18 cellular contexts compared by ENCODE assay signal in genomic region chr11:18111005-18111404, GRCh38. TPM values are rescaled to one million over a fixed set of nuclear protein-coding genes. Genes with fewer than 3 reads are reported as not detected.
DNase-seq lines count a peak whose midpoint lies in the region; ATAC-seq, FAIRE-seq and TF ChIP-seq lines count a peak whose summit lies in the region.
"Had no signal": no experiment of that assay in that cellular context is flagged by ENCODE, and none has a peak within 500 bp of the region (broad histone marks: within the 10 kb centered on the region; RNA-seq: fewer than 3 reads in every experiment).

No MANE protein-coding gene starts in this region.

- no peak for TF ChIP-seq EP300 in GM12878 (IDR thresholded peaks at IDR 0.05; ENCODE audit: borderline replicate concordance in 1 of 2, control insufficient read depth in 1 of 2, low read depth in 2 of 2, low read length in 2 of 2)

- no peak overlapping the region for H2AK5ac ChIP-seq in mesenchymal stem cell (ENCODE audit: low read length, severe bottlenecking)

- no peak for TF ChIP-seq POLR2A in GM12878 (IDR thresholded peaks at IDR 0.05; ENCODE audit: low read depth, low read length)
- no peak for TF ChIP-seq POLR2A in body of pancreas (IDR thresholded peaks at IDR 0.05)

- 21% methylated on average over 2 of the region's 2 CpGs for WGBS in GM12878 (ENCODE audit: insufficient coverage, insufficient replicate concordance, low lambda C conversion rate, missing lambda C conversion rate)
- WGBS in mesenchymal stem cell = 27% methylated on average over 2 of the region's 2 CpGs
- 15 to 19% methylated on average over 2 of the region's 2 CpGs for WGBS in body of pancreas, 2 donors

- SMC1A ChIA-PET in GM12878 (lab: Charles Lee; ENCODE audit: uncharacterized antibody, unreplicated experiment) = interaction anchor here (0.8 to 1.2 kb wide), 3 partner anchors 21 to 97 kb away, joined by 3 to 4 read pairs (median 4); no protein-coding TSS in a partner anchor

- H3K79me2 ChIP-seq in GM12878 (ENCODE audit: control insufficient read depth, insufficient read depth, low read length) = no peaks in the 10 kb centered on the region

- no peak overlapping the region for H2BK12ac ChIP-seq in mesenchymal stem cell (ENCODE audit: low read length in 2 of 2)

- in situ Hi-C loops in GM12878 (cut with MboI) = no loop called here

- no peak overlapping the region for H2BK120ac ChIP-seq in mesenchymal stem cell (ENCODE audit: low read depth, low read length)

- RAD21 ChIA-PET in GM12878 (lab: Charles Lee; ENCODE audit: unreplicated experiment) = interaction anchor here (1.4 kb wide), 1 partner anchor 379 kb away, joined by 3 read pairs; no protein-coding TSS in a partner anchor

- TF ChIP-seq CTCF in HEK293 (tag by site-specific recombination; IDR thresholded peaks at IDR 0.05) (no peak), GM12878 (IDR thresholded peaks at IDR 0.05 in 2 of 3, conservative IDR thresholded peaks at IDR 0.05 in 1 of 3; ENCODE audit: control insufficient read depth in 2 of 3, extremely low read depth in 1 of 3, insufficient read depth in 1 of 3, low read depth in 3 of 3, low read length in 3 of 3) (no peak), body of pancreas (IDR thresholded peaks at IDR 0.05) (no peak), mucosa of descending colon (IDR thresholded peaks at IDR 0.05) (no peak), A673 (conservative IDR thresholded peaks at IDR 0.05; ENCODE audit: low read depth, low read length) (no peak)
- TF ChIP-seq CTCF in CD8-positive, alpha-beta T cell (IDR thresholded peaks at IDR 0.05) = no peak

- H3K27ac Mint-ChIP-seq in CD8-positive, alpha-beta T cell = no peak overlapping the region

- H3K4me3 Mint-ChIP-seq in CD8-positive, alpha-beta T cell = no peak overlapping the region

- H3K36me3 Mint-ChIP-seq in CD8-positive, alpha-beta T cell = no peaks in the 10 kb centered on the region

- no peaks in the 10 kb centered on the region for H3K9me3 Mint-ChIP-seq in CD8-positive, alpha-beta T cell

- no peak overlapping the region for H2AFZ ChIP-seq in GM12878 (ENCODE audit: control insufficient read depth, low read depth, low read length)
- H2AFZ ChIP-seq in mesenchymal stem cell (ENCODE audit: low read depth, low read length) = no peak overlapping the region

- no peak overlapping the region for H3K4me3 ChIP-seq in HEK293 (ENCODE audit: low read depth, low read length)
- H3K4me3 ChIP-seq in GM12878 = no peak overlapping the region
- H3K4me3 ChIP-seq in mesenchymal stem cell (ENCODE audit: insufficient read depth in 1 of 2, low read depth in 1 of 2, low read length in 2 of 2) = no peak overlapping the region
- H3K4me3 ChIP-seq in CD8-positive, alpha-beta T cell (ENCODE audit: low read depth, low read length) = no peak overlapping the region
- no peak overlapping the region for H3K4me3 ChIP-seq in body of pancreas
- no peak overlapping the region for H3K4me3 ChIP-seq in mucosa of descending colon
- H3K4me3 ChIP-seq in A673 (ENCODE audit: low read depth, low read length, poor library complexity, severe bottlenecking) = no peak overlapping the region
- H3K4me3 ChIP-seq: MG63, Peyer's patch, SK-N-MC had no signal

- H3K27me3 Mint-ChIP-seq in CD8-positive, alpha-beta T cell (ENCODE audit: low read depth) = peaks cover 32% of the 10 kb centered on the region

- peaks cover 12% of the 10 kb centered on the region for H3K4me1 Mint-ChIP-seq in CD8-positive, alpha-beta T cell (ENCODE audit: low read depth)

- H3K9me3 ChIP-seq in HEK293 (ENCODE audit: control insufficient read depth, insufficient read depth, low read depth, low read length) = no peaks in the 10 kb centered on the region
- H3K9me3 ChIP-seq in GM12878 (replicated peaks; ENCODE audit: control insufficient read depth, insufficient read depth, low read length) = no peaks in the 10 kb centered on the region
- no peaks in the 10 kb centered on the region for H3K9me3 ChIP-seq in mesenchymal stem cell (ENCODE audit: control insufficient read depth, low read length)
- no peaks in the 10 kb centered on the region for H3K9me3 ChIP-seq in CD8-positive, alpha-beta T cell (ENCODE audit: low read length)
- no peaks in the 10 kb centered on the region for H3K9me3 ChIP-seq in body of pancreas
- no peaks in the 10 kb centered on the region for H3K9me3 ChIP-seq in mucosa of descending colon
- no peaks in the 10 kb centered on the region for H3K9me3 ChIP-seq in A673 (ENCODE audit: low read depth, low read length, poor library complexity, severe bottlenecking)
- H3K9me3 ChIP-seq: Caco-2, MG63, Peyer's patch had no signal

- no peak overlapping the region for H2BK15ac ChIP-seq in mesenchymal stem cell (ENCODE audit: low read depth, poor library complexity, severe bottlenecking)

- H3K4me2 ChIP-seq in GM12878 (ENCODE audit: control insufficient read depth, insufficient read depth) (no peak overlapping the region), mesenchymal stem cell (ENCODE audit: low read length, poor library complexity, severe bottlenecking) (no peak overlapping the region)

- no peak overlapping the region for H3K4ac ChIP-seq in mesenchymal stem cell (ENCODE audit: low read depth in 1 of 2, low read length in 2 of 2)

- no peak for ATAC-seq in GM12878
- no peak for ATAC-seq in CD8-positive, alpha-beta T cell
- ATAC-seq in body of pancreas = no peak
- ATAC-seq in mucosa of descending colon = no peak

- TF ChIP-seq RAD21 in GM12878 (IDR thresholded peaks at IDR 0.05; ENCODE audit: insufficient read depth, low read depth, low read length) = no peak

- H3K27me3 ChIP-seq in GM12878 (replicated peaks in 1 of 2; ENCODE audit: control insufficient read depth in 2 of 2, insufficient read depth in 2 of 2, low read length in 1 of 2) (peaks cover 0 to 1% of the 10 kb centered on the region in 2 experiments; a peak in 2 of 4 replicates), mesenchymal stem cell (ENCODE audit: control insufficient read depth in 1 of 2, insufficient read depth in 1 of 2, low read length in 2 of 2) (peaks cover 28 to 55% of the 10 kb centered on the region in 2 experiments), body of pancreas (peaks cover 0 to 11% of the 10 kb centered on the region in 2 donors), A673 (replicated peaks; ENCODE audit: insufficient read depth, low read depth, low read length, poor library complexity) (peaks cover 25% of the 10 kb centered on the region)
- H3K27me3 ChIP-seq in CD8-positive, alpha-beta T cell (ENCODE audit: insufficient read depth, low read length) = no peaks in the 10 kb centered on the region
- H3K27me3 ChIP-seq: Peyer's patch had no signal

- H3K18ac ChIP-seq in mesenchymal stem cell (ENCODE audit: low read depth in 1 of 2, low read length in 2 of 2) = no peak overlapping the region

- no peaks in the 10 kb centered on the region for H3K36me3 ChIP-seq in HEK293 (ENCODE audit: control insufficient read depth in 2 of 2, insufficient read depth in 1 of 2, low read length in 2 of 2)
- no peaks in the 10 kb centered on the region for H3K36me3 ChIP-seq in GM12878 (ENCODE audit: control insufficient read depth in 2 of 2, insufficient read depth in 2 of 2, low read length in 1 of 2)
- H3K36me3 ChIP-seq in mesenchymal stem cell (ENCODE audit: control insufficient read depth in 1 of 2, insufficient read depth in 2 of 2, low read depth in 1 of 2, low read length in 2 of 2) = no peaks in the 10 kb centered on the region
- no peaks in the 10 kb centered on the region for H3K36me3 ChIP-seq in CD8-positive, alpha-beta T cell (ENCODE audit: insufficient read depth, low read length)
- no peaks in the 10 kb centered on the region for H3K36me3 ChIP-seq in body of pancreas (replicated peaks in 1 of 2; ENCODE audit: insufficient read depth in 1 of 2, low read depth in 2 of 2)
- no peaks in the 10 kb centered on the region for H3K36me3 ChIP-seq in mucosa of descending colon (ENCODE audit: low read depth)
- no peaks in the 10 kb centered on the region for H3K36me3 ChIP-seq in A673 (ENCODE audit: insufficient read depth, low read length, poor library complexity, severe bottlenecking)
- H3K36me3 ChIP-seq: MG63, Peyer's patch had no signal

- H3K27ac ChIP-seq in HEK293 (ENCODE audit: extremely low read depth, low read depth, low read length) = no peak overlapping the region
- H3K27ac ChIP-seq in GM12878 (ENCODE audit: control insufficient read depth, insufficient read depth) = no peak overlapping the region
- no peak overlapping the region for H3K27ac ChIP-seq in mesenchymal stem cell (ENCODE audit: low read length, poor library complexity, severe bottlenecking)
- no peak overlapping the region for H3K27ac ChIP-seq in CD8-positive, alpha-beta T cell (ENCODE audit: low read depth, low read length)
- H3K27ac ChIP-seq in body of pancreas = no peak overlapping the region
- H3K27ac ChIP-seq in A673 (ENCODE audit: low read depth, low read length, poor library complexity, severe bottlenecking) = no peak overlapping the region
- H3K27ac ChIP-seq: Peyer's patch, SK-N-MC had no signal

- no TSS peak for BruUV-seq in GM12878 (replicated peaks; lab: Mats Ljungman, UMichigan)
- BruUV-seq in A673 (replicated peaks; lab: Mats Ljungman, UMichigan) = no TSS peak

- intact Hi-C loops in GM12878 (cut with micrococcal nuclease; ENCODE audit: unreplicated experiment) = no loop called here
- intact Hi-C loops in CD8-positive, alpha-beta T cell (cut with DNase I, micrococcal nuclease) = loop anchor here in 1 of 2 experiments (10.0 kb wide), 1 partner anchor 384 kb away; no protein-coding TSS in a partner anchor
- intact Hi-C loops in body of pancreas (cut with DNase I) = loop anchor here (10.0 kb wide), 1 partner anchor 624 kb away; no protein-coding TSS in a partner anchor
- intact Hi-C loops in mucosa of descending colon (cut with DNase I, micrococcal nuclease) = no loop called here
- intact Hi-C loops in A673 (cut with micrococcal nuclease; ENCODE audit: unreplicated experiment) = loop anchor here (10.0 kb wide), 2 partner anchors 544 to 694 kb away; no protein-coding TSS in a partner anchor

- no peak overlapping the region for H4K91ac ChIP-seq in mesenchymal stem cell (ENCODE audit: low read length)

- POLR2A ChIA-PET in HEK293 (lab: Yijun Ruan, JAX) (no interaction called here), GM12878 (lab: Charles Lee) (no interaction called here), A673 (lab: Charles Lee; ENCODE audit: low non-redundant PET) (no interaction called here)
- POLR2A ChIA-PET in CD8-positive, alpha-beta T cell (lab: Charles Lee) = interaction anchor here (0.6 kb wide), 1 partner anchor 1037 kb away, joined by 4 read pairs; no protein-coding TSS in a partner anchor

- CTCF ChIA-PET in HEK293 (lab: Yijun Ruan, JAX) = interaction anchor here (0.7 to 1.0 kb wide), 5 partner anchors 60 to 1815 kb away, joined by 3 to 7 read pairs (median 5); no protein-coding TSS in a partner anchor
- CTCF ChIA-PET in GM12878 (lab: Yijun Ruan, JAX) = interaction anchor here (0.8 to 2.0 kb wide), 6 partner anchors 93 to 380 kb away, joined by 3 to 9 read pairs (median 4); no protein-coding TSS in a partner anchor
- CTCF ChIA-PET in CD8-positive, alpha-beta T cell (lab: Charles Lee) = interaction anchor here (0.7 to 1.3 kb wide), 4 partner anchors 97 to 653 kb away, joined by 3 to 6 read pairs (median 4); no protein-coding TSS in a partner anchor
- CTCF ChIA-PET in A673 (lab: Charles Lee) = no interaction called here

- peak; percentile 18 for DNase-seq in AG08396 (ENCODE audit: low spot score)
- DNase-seq in GM12878 (ENCODE audit: low read depth, low spot score) = no peak
- DNase-seq in mesenchymal stem cell = peak; percentile 4
- no peak for DNase-seq in CD8-positive, alpha-beta T cell
- no peak for DNase-seq in body of pancreas
- no peak for DNase-seq in mucosa of descending colon
- no peak for DNase-seq in A673 (ENCODE audit: low spot score)
- DNase-seq: Caco-2, DMS53, MG63, NCI-H1092, NCI-H146, NCI-H2081, NCI-H510A treated with DMSO at 0.1 percent for 48 hours, Peyer's patch, Right ventricle myocardium superior had no signal

- no peak overlapping the region for H2BK5ac ChIP-seq in mesenchymal stem cell (ENCODE audit: low read depth, low read length, poor library complexity, severe bottlenecking)

- FAIRE-seq in GM12878 (lab: Jason Lieb, UNC) = no peak

- H4K20me1 ChIP-seq in GM12878 (ENCODE audit: control insufficient read depth, insufficient read depth) = no peaks in the 10 kb centered on the region

- H3K79me1 ChIP-seq in mesenchymal stem cell (replicated peaks; ENCODE audit: low read length, poor library complexity, severe bottlenecking) = no peaks in the 10 kb centered on the region

- H3K14ac ChIP-seq in mesenchymal stem cell (ENCODE audit: low read length in 2 of 2) = no peak overlapping the region

- no peak overlapping the region for H4K8ac ChIP-seq in mesenchymal stem cell (ENCODE audit: low read length)

- H3K9ac ChIP-seq in GM12878 (ENCODE audit: control insufficient read depth, insufficient read depth, low read length) (no peak overlapping the region), mesenchymal stem cell (ENCODE audit: low read length) (no peak overlapping the region)

- no peak overlapping the region for H3K23ac ChIP-seq in mesenchymal stem cell (ENCODE audit: low read length in 2 of 2)

- H3K4me1 ChIP-seq in HEK293 (ENCODE audit: control insufficient read depth, insufficient read depth, low read length) (no peaks in the 10 kb centered on the region), GM12878 (ENCODE audit: control insufficient read depth, insufficient read depth, low read length) (no peaks in the 10 kb centered on the region), mesenchymal stem cell (ENCODE audit: control insufficient read depth, insufficient read depth, low read depth, low read length) (peaks cover 3% of the 10 kb centered on the region), body of pancreas (peaks cover 7% of the 10 kb centered on the region), mucosa of descending colon (ENCODE audit: low read depth) (no peaks in the 10 kb centered on the region), A673 (ENCODE audit: insufficient read depth, low read length, poor library complexity, severe bottlenecking) (no peaks in the 10 kb centered on the region)
- no peaks in the 10 kb centered on the region for H3K4me1 ChIP-seq in CD8-positive, alpha-beta T cell (ENCODE audit: insufficient read depth, low read length)
- H3K4me1 ChIP-seq: Caco-2, Peyer's patch had no signal

RNA-seq across cellular contexts. Expression of gene SAAL1, which starts 5.1 kb away (rescaled TPM):
- total RNA-seq in GM12878 (2013; cell fraction: nucleolus; rRNA removed) = 29.9 and 36.8 TPM in 2 replicates
- total RNA-seq in GM12878 (2014; rRNA removed) (30.1 and 33.8 TPM in 2 replicates), GM12878 (2014; rRNA removed; fragmentation: Illumina TruSeq; extraction: Trizol) (45.7 and 49.6 TPM in 2 replicates), GM12878 (2021) (26.3 and 27.0 TPM in 2 replicates), body of pancreas (10 to 100 TPM; 14.8 to 45.8 TPM), mucosa of descending colon (10 to 100 TPM; 11.3 to 13.4 (median 11.6) TPM), A673 (2021) (37.7 and 39.5 TPM in 2 replicates)
- 13.0 TPM for polyA plus RNA-seq in GM12878 (2011; ENCODE audit: low read depth)
- polyA plus RNA-seq in GM12878 (2011; rRNA removed) (38.1 and 51.0 TPM in 2 replicates), GM12878 (2014; fragmentation: Illumina TruSeq; extraction: Trizol) (51.6 and 54.9 TPM in 2 replicates), GM12878 (2014; fragmentation: Nextera tagmentation; extraction: Ambion mirVana) (10 to 100 TPM; 35.1 to 49.5 TPM), GM12878 (2014; rRNA removed) (28.7 and 36.6 TPM in 2 replicates), GM12878 (2016; fragmentation: Nextera tagmentation; extraction: Ambion mirVana) (10 to 100 TPM; 57.5 to 59.4 TPM)
- polyA plus RNA-seq in GM12878 (2011; cell fraction: cytosol; rRNA removed) = 21.7 and 22.7 TPM in 2 replicates
- 21.1 and 27.1 TPM in 2 replicates for polyA plus RNA-seq in GM12878 (2011; cell fraction: nucleus; rRNA removed)
- polyA plus RNA-seq in GM12878 (2012) = 16.1 and 17.5 TPM in 2 replicates
- polyA minus RNA-seq in GM12878 (2011; rRNA and poly(A)+ RNA removed) = 21.2 and 24.3 TPM in 2 replicates
- 10.6 and 10.8 TPM in 2 replicates for polyA minus RNA-seq in GM12878 (2011; cell fraction: cytosol; rRNA and poly(A)+ RNA removed)
- 15.1 and 22.1 TPM in 2 replicates for polyA minus RNA-seq in GM12878 (2011; cell fraction: nucleus; rRNA and poly(A)+ RNA removed)
- 21.1 TPM for polyA plus RNA-seq in mesenchymal stem cell (2013, experiment 1 of 2)
- polyA plus RNA-seq in mesenchymal stem cell (2013, experiment 2 of 2) = 20.4 TPM
- total RNA-seq in CD8-positive, alpha-beta T cell = 10 to 100 TPM; 23.8 to 28.2 TPM

RNA-seq across cellular contexts. Expression of gene MRGPRX3, which starts 21.4 kb away (rescaled TPM):
- not detected in 2 replicates for total RNA-seq in GM12878 (2013; cell fraction: nucleolus; rRNA removed)
- not detected in 2 replicates for total RNA-seq in GM12878 (2014; rRNA removed)
- total RNA-seq in GM12878 (2014; rRNA removed; fragmentation: Illumina TruSeq; extraction: Trizol) = not detected in 2 replicates
- not detected in 2 replicates for total RNA-seq in GM12878 (2021)
- polyA plus RNA-seq in GM12878 (2011; ENCODE audit: low read depth) = not detected
- not detected in 2 replicates for polyA plus RNA-seq in GM12878 (2011; rRNA removed)
- not detected in 2 replicates for polyA plus RNA-seq in GM12878 (2011; cell fraction: cytosol; rRNA removed)
- not detected in 2 replicates for polyA plus RNA-seq in GM12878 (2011; cell fraction: nucleus; rRNA removed)
- polyA plus RNA-seq in GM12878 (2012) = not detected in 2 replicates
- not detected in 2 replicates for polyA plus RNA-seq in GM12878 (2014; fragmentation: Illumina TruSeq; extraction: Trizol)
- polyA plus RNA-seq in GM12878 (2014; fragmentation: Nextera tagmentation; extraction: Ambion mirVana) = not detected
- not detected in 2 replicates for polyA plus RNA-seq in GM12878 (2014; rRNA removed)
- not detected for polyA plus RNA-seq in GM12878 (2016; fragmentation: Nextera tagmentation; extraction: Ambion mirVana)
- polyA minus RNA-seq in GM12878 (2011; rRNA and poly(A)+ RNA removed) = not detected in 2 replicates
- not detected in 2 replicates for polyA minus RNA-seq in GM12878 (2011; cell fraction: cytosol; rRNA and poly(A)+ RNA removed)
- not detected in 2 replicates for polyA minus RNA-seq in GM12878 (2011; cell fraction: nucleus; rRNA and poly(A)+ RNA removed)
- not detected for polyA plus RNA-seq in mesenchymal stem cell (2013, experiment 1 of 2)
- not detected for polyA plus RNA-seq in mesenchymal stem cell (2013, experiment 2 of 2)
- total RNA-seq in CD8-positive, alpha-beta T cell = not detected
- total RNA-seq in body of pancreas = not detected
- total RNA-seq in mucosa of descending colon = under 1 TPM in 1 of 3 donors, not detected in 2; 0.17 TPM
- not detected in 2 replicates for total RNA-seq in A673 (2021)
- total RNA-seq: Caco-2, Peyer's patch, Right ventricle myocardium superior had no signal

Comparison
In these comparisons a context has a peak if more than half of its experiments do, and no peak if none do; other contexts are left out.
1. DNase-seq: peak in AG08396 (single experiment) and mesenchymal stem cell (single experiment); none in GM12878 (single experiment), CD8-positive, alpha-beta T cell (0 of 7), body of pancreas (0 of 4), mucosa of descending colon (0 of 3) and A673 (single experiment).
2. intact Hi-C loops: an anchor here in body of pancreas (10.0 kb wide) and A673 (10.0 kb wide); none called in GM12878 and mucosa of descending colon.